In genomic region chr16:81204794-81205680, GRCh38 we compare ENCODE assay signal across 9 cellular contexts. TPM values are rescaled to one million over a fixed set of nuclear protein-coding genes. Genes with fewer than 3 reads are reported as not detected.
A peak's percentile ranks its signal among the peaks of the same experiment; 100 is the strongest.
DNase-seq lines count a peak whose midpoint lies in the region; TF ChIP-seq lines count a peak whose summit lies in the region.
"Had no signal": no experiment of that assay in that cellular context is flagged by ENCODE, and none has a peak within 500 bp of the region (broad histone marks: within the 10 kb centered on the region; RNA-seq: fewer than 3 reads in every experiment).

No MANE protein-coding gene starts in this region.

- TF ChIP-seq POLR2A in esophagus muscularis mucosa (IDR thresholded peaks at IDR 0.05; ENCODE audit: low read depth): no peak

- 26% methylated on average over 13 of the region's 14 CpGs for WGBS in esophagus muscularis mucosa

- H3K9me3 ChIP-seq in MM.1S (replicated peaks; ENCODE audit: insufficient read depth, low read length) (no peaks in the 10 kb centered on the region), esophagus muscularis mucosa (no peaks in the 10 kb centered on the region)

- TF ChIP-seq CTCF in MM.1S (IDR thresholded peaks at IDR 0.05; ENCODE audit: low read length): peak; percentile 47
- peak; percentile 50 to 73 (median 57) for TF ChIP-seq CTCF in esophagus muscularis mucosa (IDR thresholded peaks at IDR 0.05)
- peak; percentile 65 to 73 (median 65) for TF ChIP-seq CTCF in nephron (IDR thresholded peaks at IDR 0.05; ENCODE audit: unreplicated experiment in 3 of 3)
- peak; percentile 78 for TF ChIP-seq CTCF in type B pancreatic cell (conservative IDR thresholded peaks at IDR 0.05)

- H3K27me3 Mint-ChIP-seq in nephron (ENCODE audit: low read depth) (peaks cover 19% of the 10 kb centered on the region), type B pancreatic cell (peaks cover 7% of the 10 kb centered on the region)

- no peak overlapping the region for H3K4me3 ChIP-seq in MM.1S (ENCODE audit: low read length)
- no peak overlapping the region for H3K4me3 ChIP-seq in esophagus muscularis mucosa

- H3K27me3 ChIP-seq in MM.1S (replicated peaks; ENCODE audit: insufficient read depth, low read length) (no peaks in the 10 kb centered on the region), esophagus muscularis mucosa (peaks cover 0 to 15% (median 0%) of the 10 kb centered on the region in 4 donors)

- no peak overlapping the region for H3K4me2 ChIP-seq in MM.1S (ENCODE audit: low read depth, low read length)

- H3K4me3 Mint-ChIP-seq in nephron (no peak overlapping the region), type B pancreatic cell (no peak overlapping the region)
- H3K4me3 Mint-ChIP-seq: activated naive CD8-positive, alpha-beta T cell had no signal

- H3K36me3 ChIP-seq in MM.1S (replicated peaks; ENCODE audit: insufficient read depth, low read length): no peaks in the 10 kb centered on the region
- H3K36me3 ChIP-seq in esophagus muscularis mucosa: no peaks in the 10 kb centered on the region

- H3K9me3 Mint-ChIP-seq in nephron: no peaks in the 10 kb centered on the region
- H3K9me3 Mint-ChIP-seq in type B pancreatic cell: no peaks in the 10 kb centered on the region

- TF ChIP-seq EP300 in esophagus muscularis mucosa (IDR thresholded peaks at IDR 0.05): no peak

- no peaks in the 10 kb centered on the region for H3K36me3 Mint-ChIP-seq in nephron (ENCODE audit: low read depth)
- no peaks in the 10 kb centered on the region for H3K36me3 Mint-ChIP-seq in type B pancreatic cell
- H3K36me3 Mint-ChIP-seq: activated naive CD8-positive, alpha-beta T cell had no signal

- no peak overlapping the region for H3K9ac ChIP-seq in MM.1S (ENCODE audit: low read length)

- H3K27ac Mint-ChIP-seq in nephron (peak overlapping the region in 1 of 3 experiments; percentile 62), type B pancreatic cell (peak overlapping the region; percentile 21)
- H3K27ac Mint-ChIP-seq: activated naive CD8-positive, alpha-beta T cell had no signal

- H2AFZ ChIP-seq in MM.1S (ENCODE audit: low read length): no peak overlapping the region

- no peaks in the 10 kb centered on the region for H3F3A ChIP-seq in MM.1S (ENCODE audit: insufficient read depth, low read length)

- peak; percentile 23 for DNase-seq in NCI-H510A treated with DMSO at 0.1 percent for 48 hours (lab: John Stamatoyannopoulos, UW)
- DNase-seq in NCI-H510A (lab: John Stamatoyannopoulos, UW): no peak
- peak; percentile 8 for DNase-seq in MM.1S
- peak; percentile 20 to 39 for DNase-seq in activated CD4-positive, alpha-beta T cell treated with anti-CD3 and anti-CD28 coated beads for 4 hours
- no peak for DNase-seq in esophagus muscularis mucosa (ENCODE audit: extremely low spot score)
- no peak for DNase-seq in type B pancreatic cell (ENCODE audit: extremely low spot score, unreplicated experiment)
- DNase-seq in NCI-H446 treated with DMSO at 0.1 percent for 48 hours (lab: John Stamatoyannopoulos, UW): no peak

- intact Hi-C loops in esophagus muscularis mucosa (cut with DNase I): loop anchor here (5.0 kb wide), 2 partner anchors 107 to 537 kb away; partner anchors contain the start of gene GAN

- no peaks in the 10 kb centered on the region for H4K20me1 ChIP-seq in MM.1S (ENCODE audit: insufficient read depth, low read length)

- H3K27ac ChIP-seq in MM.1S (ENCODE audit: low read length): no peak overlapping the region
- H3K27ac ChIP-seq in esophagus muscularis mucosa (replicated peaks in 1 of 4): no peak overlapping the region

- H3K9me2 ChIP-seq in MM.1S (replicated peaks; ENCODE audit: insufficient read depth, low read length): no peaks in the 10 kb centered on the region

- peaks cover 7% of the 10 kb centered on the region for H3K4me1 Mint-ChIP-seq in nephron
- peaks cover 6% of the 10 kb centered on the region for H3K4me1 Mint-ChIP-seq in type B pancreatic cell (ENCODE audit: unreplicated experiment)

- no peaks in the 10 kb centered on the region for H3K79me2 ChIP-seq in MM.1S (ENCODE audit: low read length)

- no peaks in the 10 kb centered on the region for H3K4me1 ChIP-seq in MM.1S (ENCODE audit: low read length)
- H3K4me1 ChIP-seq in esophagus muscularis mucosa: peaks cover 0 to 6% (median 0%) of the 10 kb centered on the region in 4 donors

RNA-seq across cellular contexts. Expression of gene BCO1, which starts 33.5 kb away (rescaled TPM):
- total RNA-seq in esophagus muscularis mucosa: under 1 TPM in 3 of 4 donors, not detected in 1; 0.11 to 0.42 (median 0.17) TPM
- total RNA-seq in type B pancreatic cell (ENCODE audit: low replicate concordance): 2.0 and 3.0 TPM in 2 replicates

Comparison
In these comparisons a context has a peak if more than half of its experiments do, and no peak if none do; other contexts are left out.
1. DNase-seq: peak in NCI-H510A treated with DMSO at 0.1 percent for 48 hours (single experiment), MM.1S (single experiment) and activated CD4-positive, alpha-beta T cell treated with anti-CD3 and anti-CD28 coated beads for 4 hours (2 of 2); none in NCI-H510A (single experiment), esophagus muscularis mucosa (single experiment), type B pancreatic cell (single experiment) and NCI-H446 treated with DMSO at 0.1 percent for 48 hours (single experiment).
2. Peak in every context shown above with its lines, with median percentiles within 50 percentile points of each other: CTCF ChIP-seq.